ENCODE assay signal across 1 cellular context in genomic region chr10:46094931-46095755, GRCh38.
TF ChIP-seq lines count a peak whose summit lies in the region.

No MANE protein-coding gene starts in this region.

TF ChIP-seq in HepG2, 621 proteins besides CTCF, POLR2A, EP300 and RAD21 (continued from another document):
- TF ChIP-seq ZNF687 (CRISPR knock-in tag; IDR thresholded peaks at IDR 0.05) (peak; percentile 68), ZNF17 (CRISPR knock-in tag; IDR thresholded peaks at IDR 0.05) (no peak), RFX5 (IDR thresholded peaks at IDR 0.05; ENCODE audit: low read depth, low read length) (no peak), DPF2 (CRISPR knock-in tag; IDR thresholded peaks at IDR 0.05; ENCODE audit: borderline replicate concordance, low read depth) (0 out of 2 replicates have a peak, but pooled peaks have one; percentile 38), ZBTB38 (CRISPR knock-in tag; IDR thresholded peaks at IDR 0.05) (0 out of 2 replicates have a peak, but pooled peaks have one; percentile 48), NRL (CRISPR knock-in tag; IDR thresholded peaks at IDR 0.05; ENCODE audit: borderline replicate concordance) (no peak), ZFY (CRISPR knock-in tag; IDR thresholded peaks at IDR 0.05) (0 out of 2 replicates have a peak, but pooled peaks have one; percentile 23), ZNF678 (CRISPR knock-in tag; IDR thresholded peaks at IDR 0.05) (no peak)
- TF ChIP-seq, protein P1, sequence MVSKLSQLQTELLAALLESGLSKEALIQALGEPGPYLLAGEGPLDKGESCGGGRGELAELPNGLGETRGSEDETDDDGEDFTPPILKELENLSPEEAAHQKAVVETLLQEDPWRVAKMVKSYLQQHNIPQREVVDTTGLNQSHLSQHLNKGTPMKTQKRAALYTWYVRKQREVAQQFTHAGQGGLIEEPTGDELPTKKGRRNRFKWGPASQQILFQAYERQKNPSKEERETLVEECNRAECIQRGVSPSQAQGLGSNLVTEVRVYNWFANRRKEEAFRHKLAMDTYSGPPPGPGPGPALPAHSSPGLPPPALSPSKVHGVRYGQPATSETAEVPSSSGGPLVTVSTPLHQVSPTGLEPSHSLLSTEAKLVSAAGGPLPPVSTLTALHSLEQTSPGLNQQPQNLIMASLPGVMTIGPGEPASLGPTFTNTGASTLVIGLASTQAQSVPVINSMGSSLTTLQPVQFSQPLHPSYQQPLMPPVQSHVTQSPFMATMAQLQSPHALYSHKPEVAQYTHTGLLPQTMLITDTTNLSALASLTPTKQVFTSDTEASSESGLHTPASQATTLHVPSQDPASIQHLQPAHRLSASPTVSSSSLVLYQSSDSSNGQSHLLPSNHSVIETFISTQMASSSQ (IDR thresholded peaks at IDR 0.05; ENCODE audit: low read depth), result no peak
- TF ChIP-seq, protein P1 (CRISPR knock-in tag; IDR thresholded peaks at IDR 0.05; ENCODE audit: borderline replicate concordance), result no peak
